Comparison of ENCODE assay signal across 8 cellular contexts in the genomic region with DNA sequence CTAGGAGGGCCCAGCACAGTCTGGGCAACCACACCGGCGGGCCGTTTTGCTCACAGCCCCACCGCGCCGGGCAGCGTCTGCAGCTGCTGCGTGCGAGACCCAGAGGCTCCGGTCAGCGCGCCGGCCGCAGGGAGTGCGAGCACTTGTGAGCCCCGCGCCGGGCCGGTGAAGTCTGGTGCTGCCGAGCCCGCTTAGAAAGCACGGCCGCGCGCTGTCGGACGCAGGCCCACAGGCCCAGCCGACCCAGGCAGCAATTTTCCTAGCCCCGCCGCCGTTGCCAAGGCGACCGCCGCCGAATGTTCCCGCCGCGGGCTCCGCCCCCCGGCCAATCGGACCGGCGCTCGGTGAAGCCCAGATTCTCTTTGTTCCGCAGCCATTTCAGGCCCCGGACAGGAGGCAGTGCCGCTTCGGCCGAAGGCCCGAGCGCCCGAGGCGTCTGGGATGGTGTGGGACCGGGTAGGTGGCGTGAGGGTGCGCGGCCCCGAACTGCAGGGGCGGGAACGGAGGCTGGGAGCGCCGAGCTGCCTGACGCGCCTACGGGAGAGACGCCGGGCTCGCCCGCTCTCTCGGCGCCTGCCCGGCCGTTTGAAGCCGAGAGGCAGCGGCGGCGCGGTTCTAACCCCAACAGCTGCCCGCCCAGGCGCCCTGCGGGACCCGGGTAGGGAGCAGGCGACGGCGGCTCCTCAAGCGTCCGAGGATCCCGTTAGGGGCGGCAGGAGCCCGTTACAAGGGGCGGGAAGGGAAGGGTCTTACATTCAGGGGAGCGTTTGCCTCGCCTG. TPM values are rescaled to one million over a fixed set of nuclear protein-coding genes. Genes with fewer than 3 reads are reported as not detected.
DNase-seq lines count a peak whose midpoint lies in the region; FAIRE-seq and TF ChIP-seq lines count a peak whose summit lies in the region.

TNPO1 (plus strand) TSS at position 365 of the 779 bp plus-strand sequence; CDS start at position 442, 77 bp downstream.

- no CpG with 5 or more reads among the region's 93 CpGs for WGBS in neuronal stem cell (ENCODE audit: extremely low coverage in 2 of 2, insufficient read length in 2 of 2, insufficient replicate concordance in 1 of 2), 2 donors

- intact Hi-C loops in activated naive CD4-positive, alpha-beta T cell treated with anti-CD3 and anti-CD28 coated beads for 36 hours (cut with micrococcal nuclease): loop anchor here (1.0 to 5.0 kb wide), 4 partner anchors 32 to 679 kb away; no protein-coding TSS in a partner anchor

- H3K27ac Mint-ChIP-seq in activated naive CD4-positive, alpha-beta T cell treated with anti-CD3 and anti-CD28 coated beads for 36 hours: peak within 1 kb of the TSS; percentile 70

- peak within 1 kb of the TSS; percentile 99 for H3K23ac ChIP-seq in neuronal stem cell (ENCODE audit: low read depth, low read length, poor library complexity)

- H2BK5ac ChIP-seq in neuronal stem cell (ENCODE audit: low read length): peak within 1 kb of the TSS; percentile 99

- peak within 1 kb of the TSS; percentile 89 for H3K4me2 ChIP-seq in neuronal stem cell (ENCODE audit: insufficient read depth, low read length, poor library complexity, severe bottlenecking)

- in situ Hi-C loops in G401 (cut with HindIII; ENCODE audit: low sequenced_read_pairs): no loop called here

- H3K4me1 ChIP-seq in neuronal stem cell (ENCODE audit: control insufficient read depth in 2 of 2, insufficient read depth in 1 of 2, low read depth in 1 of 2, low read length in 2 of 2) (peaks cover 2 to 9% of the 10 kb centered on the region in 2 donors), subcutaneous abdominal adipose tissue (ENCODE audit: control insufficient read depth in 5 of 5, insufficient read depth in 5 of 5, low read length in 5 of 5) (peaks cover 0 to 33% (median 20%) of the 10 kb centered on the region in 5 donors)

- peak within 1 kb of the TSS; percentile 99 for H3K18ac ChIP-seq in neuronal stem cell (ENCODE audit: low read length)

- no peak within 1 kb of the TSS for H4K91ac ChIP-seq in neuronal stem cell (ENCODE audit: low read depth, low read length, poor library complexity)

- H3K79me1 ChIP-seq in neuronal stem cell (ENCODE audit: low read depth, low read length): no peaks in the 10 kb centered on the region

- H2AFZ ChIP-seq in neuronal stem cell (ENCODE audit: low read length): peak within 1 kb of the TSS; percentile 99

- peaks cover 9% of the 10 kb centered on the region for H3K27me3 Mint-ChIP-seq in activated naive CD4-positive, alpha-beta T cell treated with anti-CD3 and anti-CD28 coated beads for 36 hours (ENCODE audit: low read depth)

- H3K27ac ChIP-seq in neuronal stem cell (replicated peaks; ENCODE audit: low read length) (peak within 1 kb of the TSS; percentile 99), subcutaneous abdominal adipose tissue (ENCODE audit: low read depth, low read length) (peak within 1 kb of the TSS; percentile 95)

- H4K8ac ChIP-seq in neuronal stem cell (ENCODE audit: low read depth, low read length): no peak within 1 kb of the TSS

- H3K9me3 ChIP-seq in neuronal stem cell (replicated peaks in 1 of 2; ENCODE audit: control insufficient read depth in 2 of 2, insufficient read depth in 1 of 2, low read depth in 1 of 2, low read length in 2 of 2): peaks cover 0 to 8% of the 10 kb centered on the region in 2 donors
- no peaks in the 10 kb centered on the region for H3K9me3 ChIP-seq in subcutaneous abdominal adipose tissue (ENCODE audit: control insufficient read depth in 5 of 5, low read length in 5 of 5)

- peak within 1 kb of the TSS; percentile 97 for H3K4ac ChIP-seq in neuronal stem cell (ENCODE audit: low read length)

- no peaks in the 10 kb centered on the region for H3K36me3 Mint-ChIP-seq in activated naive CD4-positive, alpha-beta T cell treated with anti-CD3 and anti-CD28 coated beads for 36 hours (ENCODE audit: low read depth)

- H3K9ac ChIP-seq in neuronal stem cell (ENCODE audit: low read depth, low read length, poor library complexity) (peak within 1 kb of the TSS; percentile 99), subcutaneous abdominal adipose tissue (ENCODE audit: low read length in 5 of 5) (peak within 1 kb of the TSS; percentile 87 to 97 (median 96))

- TF ChIP-seq POLR2A in H54 (IDR thresholded peaks at IDR 0.05; ENCODE audit: low read depth, low read length): peak; percentile 89

- peak; percentile 38 for FAIRE-seq in H54 (lab: Jason Lieb, UNC)
- FAIRE-seq in frontal cortex (lab: Jason Lieb, UNC): no peak

- peak within 1 kb of the TSS; percentile 99 for H3K14ac ChIP-seq in neuronal stem cell (ENCODE audit: low read length)

- H2BK12ac ChIP-seq in neuronal stem cell (ENCODE audit: low read length): peak within 1 kb of the TSS; percentile 49

- peak within 1 kb of the TSS; percentile 87 to 96 for H3K4me3 ChIP-seq in neuronal stem cell (ENCODE audit: low read length in 2 of 2)
- H3K4me3 ChIP-seq in subcutaneous abdominal adipose tissue (ENCODE audit: low read depth in 1 of 5, low read length in 5 of 5): peak within 1 kb of the TSS; percentile 84 to 95 (median 92)

- H2AK5ac ChIP-seq in neuronal stem cell (ENCODE audit: low read depth, low read length): peak within 1 kb of the TSS; percentile 95

- H3K4me1 Mint-ChIP-seq in activated naive CD4-positive, alpha-beta T cell treated with anti-CD3 and anti-CD28 coated beads for 36 hours (ENCODE audit: low read depth): peaks cover 14% of the 10 kb centered on the region

- H3K36me3 ChIP-seq in neuronal stem cell (replicated peaks in 1 of 2; ENCODE audit: control insufficient read depth in 2 of 2, insufficient read depth in 2 of 2, low read length in 2 of 2): peaks cover 0 to 10% of the 10 kb centered on the region in 2 donors
- H3K36me3 ChIP-seq in subcutaneous abdominal adipose tissue (ENCODE audit: control insufficient read depth in 5 of 5, insufficient read depth in 5 of 5, low read length in 5 of 5): no peaks in the 10 kb centered on the region

- peak within 1 kb of the TSS; percentile 91 for H2BK15ac ChIP-seq in neuronal stem cell (ENCODE audit: low read length)

- no peaks in the 10 kb centered on the region for H3K27me3 ChIP-seq in neuronal stem cell (ENCODE audit: control insufficient read depth in 3 of 3, insufficient read depth in 3 of 3, low read depth in 1 of 3, low read length in 3 of 3)
- no peaks in the 10 kb centered on the region for H3K27me3 ChIP-seq in subcutaneous abdominal adipose tissue (ENCODE audit: control insufficient read depth in 5 of 5, insufficient read depth in 4 of 5, low read length in 5 of 5)

- peak; percentile 91 for DNase-seq in G401 (ENCODE audit: low spot score)
- peak; percentile 61 for DNase-seq in H54 (ENCODE audit: insufficient read length, low spot score)
- DNase-seq in LoVo (ENCODE audit: low spot score): peak; percentile 92
- peak; percentile 93 for DNase-seq in SK-N-DZ (ENCODE audit: low spot score)
- peak; percentile 82 for DNase-seq in activated naive CD4-positive, alpha-beta T cell treated with anti-CD3 and anti-CD28 coated beads for 36 hours
- peak; percentile 87 to 90 for DNase-seq in frontal cortex (ENCODE audit: low spot score in 2 of 2)
- DNase-seq in neuronal stem cell (ENCODE audit: low spot score): peak; percentile 94

- CTCF ChIA-PET in activated naive CD4-positive, alpha-beta T cell treated with anti-CD3 and anti-CD28 coated beads for 36 hours (lab: Charles Lee): interaction anchor here (1.1 to 3.2 kb wide), 4 partner anchors 10 to 206 kb away, joined by 4 to 36 read pairs (median 6); no protein-coding TSS in a partner anchor

- no peaks in the 10 kb centered on the region for H3K9me3 Mint-ChIP-seq in activated naive CD4-positive, alpha-beta T cell treated with anti-CD3 and anti-CD28 coated beads for 36 hours

- H3K4me3 Mint-ChIP-seq in activated naive CD4-positive, alpha-beta T cell treated with anti-CD3 and anti-CD28 coated beads for 36 hours: peak within 1 kb of the TSS; percentile 81

- H2BK120ac ChIP-seq in neuronal stem cell (ENCODE audit: low read depth, low read length): peak within 1 kb of the TSS; percentile 91

RNA-seq across cellular contexts. Expression of gene TNPO1, which starts in this region (rescaled TPM):
- total RNA-seq in G401 (2014; rRNA removed; shearing (Covaris generic)): 107 and 149 TPM in 2 replicates
- polyA plus RNA-seq in SK-N-DZ (2014; cell fraction: cytosol; rRNA removed): 112 and 150 TPM in 2 replicates
- polyA plus RNA-seq in SK-N-DZ (2014; cell fraction: nucleus; rRNA removed): 56.7 and 60.4 TPM in 2 replicates
- total RNA-seq in activated naive CD4-positive, alpha-beta T cell treated with anti-CD3 and anti-CD28 coated beads for 36 hours: 100 to 1,000 TPM; 105 to 107 TPM
- total RNA-seq in frontal cortex: 205 TPM
- polyA plus RNA-seq in neuronal stem cell (2013, experiment 1 of 2): 59.0 TPM
- polyA plus RNA-seq in neuronal stem cell (2013, experiment 2 of 2): 59.8 TPM

Comparison
In these comparisons a context has a peak if more than half of its experiments do, and no peak if none do; other contexts are left out.
1. Peak in every context shown above with its lines: DNase-seq, H3K4me3 ChIP-seq and H3K27ac ChIP-seq.